10 cellular contexts compared by ENCODE assay signal in the genomic region with DNA sequence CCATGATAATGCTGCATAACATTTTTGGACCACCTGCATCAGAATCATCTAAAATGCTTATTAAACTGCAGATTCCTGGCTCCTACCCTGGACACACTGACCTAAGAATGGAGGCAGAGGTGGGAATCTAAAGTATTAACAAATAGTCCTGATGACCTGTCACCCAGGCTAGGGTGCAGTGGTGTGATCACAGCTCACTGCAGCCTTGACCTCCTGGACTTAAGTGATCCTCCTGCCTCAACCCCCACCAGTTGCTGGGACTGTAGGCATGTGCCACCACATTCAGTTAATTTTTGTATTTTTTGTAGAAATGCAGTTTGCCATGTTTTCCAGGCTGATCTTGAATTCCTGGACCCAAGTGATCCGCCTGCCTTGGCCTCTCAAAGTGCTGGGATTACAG.
"Had no signal": no experiment of that assay in that cellular context is flagged by ENCODE, and none has a peak within 500 bp of the region (broad histone marks: within the 10 kb centered on the region; RNA-seq: fewer than 3 reads in every experiment).

No MANE protein-coding gene starts in this region.

- H3K27ac ChIP-seq: GM23248 had no signal

- H2AFZ ChIP-seq: GM23248, GM23338 had no signal

- H3K36me3 ChIP-seq: HAP-1 had no signal

- H3K9ac ChIP-seq: GM23248 had no signal

- DNase-seq: GM23248, GOT3, H7, H9, HCEC 1CT, HFFc6 had no signal

- H3K4me3 ChIP-seq: GM23248, GM23338, HAP-1 had no signal

- H3K4me2 ChIP-seq: GM23338 had no signal

- FAIRE-seq: H1 had no signal

- ATAC-seq: GM23338, HCT116 had no signal

- H3K9me3 ChIP-seq: HAP-1 had no signal
